ENCODE assay signal across 8 cellular contexts in genomic region chr1:109277434-109278204, GRCh38. TPM values are rescaled to one million over a fixed set of nuclear protein-coding genes. Genes with fewer than 3 reads are reported as not detected.
DNase-seq lines count a peak whose midpoint lies in the region; ATAC-seq and TF ChIP-seq lines count a peak whose summit lies in the region.

No MANE protein-coding gene starts in this region.

- no peaks in the 10 kb centered on the region for H3K27me3 Mint-ChIP-seq in activated CD4-positive, alpha-beta memory T cell treated with anti-CD3 and anti-CD28 coated beads for 36 hours

- H3K27ac ChIP-seq in lower lobe of right lung = peak overlapping the region; percentile 73

- ATAC-seq in HG03139 (IDR thresholded peaks at IDR 0.05; ENCODE audit: unreplicated experiment) (peak; percentile 72), lower lobe of right lung (peak; percentile 79 to 87)

- no peaks in the 10 kb centered on the region for H3K9me3 ChIP-seq in lower lobe of right lung

- CTCF ChIA-PET in activated CD4-positive, alpha-beta memory T cell treated with anti-CD3 and anti-CD28 coated beads for 36 hours (lab: Charles Lee) = interaction anchor here (0.6 to 5.4 kb wide), 28 partner anchors 12 to 487 kb away, joined by 3 to 205 read pairs (median 4); partner anchors contain the start of genes CELSR2, GNAI3 and SORT1

- H3K36me3 ChIP-seq in lower lobe of right lung = no peaks in the 10 kb centered on the region

- no peaks in the 10 kb centered on the region for H3K9me3 Mint-ChIP-seq in activated CD4-positive, alpha-beta memory T cell treated with anti-CD3 and anti-CD28 coated beads for 36 hours

- POLR2A ChIA-PET in activated CD4-positive, alpha-beta memory T cell treated with anti-CD3 and anti-CD28 coated beads for 36 hours (lab: Charles Lee) = interaction anchor here (0.8 kb wide), 1 partner anchor 52 kb away, joined by 3 read pairs; no protein-coding TSS in a partner anchor

- H3K4me1 Mint-ChIP-seq in activated CD4-positive, alpha-beta memory T cell treated with anti-CD3 and anti-CD28 coated beads for 36 hours (ENCODE audit: low read depth) = peaks cover 8% of the 10 kb centered on the region

- no peaks in the 10 kb centered on the region for H3K36me3 Mint-ChIP-seq in activated CD4-positive, alpha-beta memory T cell treated with anti-CD3 and anti-CD28 coated beads for 36 hours

- no peak overlapping the region for H3K4me3 ChIP-seq in lower lobe of right lung

- H3K27me3 ChIP-seq in lower lobe of right lung (ENCODE audit: low read depth) = no peaks in the 10 kb centered on the region

- peak; percentile 56 for DNase-seq in SIG-M5 treated with dmso at 0.1 percent for 504 hours (lab: John Stamatoyannopoulos, UW; ENCODE audit: unreplicated experiment)
- DNase-seq in SIG-M5 (lab: John Stamatoyannopoulos, UW) = no peak
- peak; percentile 15 for DNase-seq in NCI-H524 treated with DMSO at 0.1 percent for 48 hours (lab: John Stamatoyannopoulos, UW)
- peak; percentile 83 for DNase-seq in activated CD4-positive, alpha-beta memory T cell treated with anti-CD3 and anti-CD28 coated beads for 36 hours
- peak; percentile 46 for DNase-seq in effector CD4-positive, alpha-beta T cell
- peak; percentile 91 for DNase-seq in lower lobe of right lung
- DNase-seq in stimulated activated CD8-positive, alpha-beta memory T cell treated with anti-CD3 and anti-CD28 coated beads, Interleukin-12 subunit alpha, Interleukin-12 subunit beta, amount 100 ng/mL, for 4 hours (ENCODE audit: low read depth) = peak; percentile 30

- TF ChIP-seq CTCF in lower lobe of right lung (IDR thresholded peaks at IDR 0.05) = peak; percentile 90

- H3K4me1 ChIP-seq in lower lobe of right lung = peaks cover 45% of the 10 kb centered on the region

- H3K27ac Mint-ChIP-seq in activated CD4-positive, alpha-beta memory T cell treated with anti-CD3 and anti-CD28 coated beads for 36 hours = no peak overlapping the region

- H3K4me3 Mint-ChIP-seq in activated CD4-positive, alpha-beta memory T cell treated with anti-CD3 and anti-CD28 coated beads for 36 hours = no peak overlapping the region

- intact Hi-C loops in activated CD4-positive, alpha-beta memory T cell treated with anti-CD3 and anti-CD28 coated beads for 36 hours (cut with micrococcal nuclease) = loop anchor here (1.0 to 10.0 kb wide), 2 partner anchors 73 to 122 kb away; no protein-coding TSS in a partner anchor
- intact Hi-C loops in lower lobe of right lung (cut with DNase I) = loop anchor here (10.0 kb wide), 1 partner anchor 127 kb away; no protein-coding TSS in a partner anchor

RNA-seq across cellular contexts. Expression of gene PSRC1, which starts 5.3 kb away (rescaled TPM):
- 10 to 100 TPM; 14.9 to 16.3 TPM for total RNA-seq in activated CD4-positive, alpha-beta memory T cell treated with anti-CD3 and anti-CD28 coated beads for 36 hours
- total RNA-seq in lower lobe of right lung = 4.2 TPM

RNA-seq across cellular contexts. Expression of gene CELSR2, which starts 28.3 kb away (rescaled TPM):
- total RNA-seq in activated CD4-positive, alpha-beta memory T cell treated with anti-CD3 and anti-CD28 coated beads for 36 hours = 1 to 10 TPM; 1.0 to 1.3 TPM
- total RNA-seq in lower lobe of right lung = 7.2 TPM

RNA-seq across cellular contexts. Expression of gene MYBPHL, which starts 29.2 kb away (rescaled TPM):
- total RNA-seq in activated CD4-positive, alpha-beta memory T cell treated with anti-CD3 and anti-CD28 coated beads for 36 hours = not detected
- total RNA-seq in lower lobe of right lung = 2.8 TPM
